Comparison of ENCODE assay signal across 21 cellular contexts in the genomic region with DNA sequence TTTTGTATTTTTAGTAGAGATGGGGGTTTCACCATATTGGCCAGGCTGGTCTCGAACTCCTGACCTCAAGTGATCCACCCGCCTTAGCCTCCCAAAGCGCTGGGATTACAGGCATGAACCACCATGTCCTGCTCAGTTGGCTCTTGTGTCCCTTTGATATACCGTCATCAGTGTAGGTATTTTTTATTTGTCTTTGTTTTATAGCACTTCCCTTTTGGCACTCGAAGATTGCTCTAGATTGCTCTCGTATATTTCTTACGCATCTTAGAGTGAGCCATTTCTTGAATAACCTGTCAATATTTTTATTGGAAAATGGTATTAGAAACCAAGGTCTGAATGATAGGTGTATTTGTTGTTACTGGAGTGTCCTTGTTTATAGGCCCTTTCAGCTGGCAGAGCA. TPM values are rescaled to one million over a fixed set of nuclear protein-coding genes. Genes with fewer than 3 reads are reported as not detected.
A peak's percentile ranks its signal among the peaks of the same experiment; 100 is the strongest.
DNase-seq lines count a peak whose midpoint lies in the region; ATAC-seq, FAIRE-seq and TF ChIP-seq lines count a peak whose summit lies in the region.
"Had no signal": no experiment of that assay in that cellular context is flagged by ENCODE, and none has a peak within 500 bp of the region (broad histone marks: within the 10 kb centered on the region; RNA-seq: fewer than 3 reads in every experiment).

No MANE protein-coding gene starts in this region.

- H3K4me1 Mint-ChIP-seq in IgD-negative memory B cell = peaks cover 29 to 35% (median 30%) of the 10 kb centered on the region in 3 donors
- H3K4me1 Mint-ChIP-seq: H9 had no signal

- peaks cover 1% of the 10 kb centered on the region for H3K27me3 Mint-ChIP-seq in IgD-negative memory B cell
- H3K27me3 Mint-ChIP-seq: CD4-positive, CD25-positive, alpha-beta regulatory T cell; CD8-positive, alpha-beta memory T cell had no signal

- peaks cover 18% of the 10 kb centered on the region for H3K79me2 ChIP-seq in HepG2 (ENCODE audit: insufficient read depth, low read length)

- ATAC-seq in HepG2 (no peak), mucosa of descending colon (peak; percentile 27), HG02588 (IDR thresholded peaks at IDR 0.05; ENCODE audit: unreplicated experiment) (no peak), GM21576 (IDR thresholded peaks at IDR 0.05; ENCODE audit: unreplicated experiment) (no peak)

- POLR2A ChIA-PET in HepG2 (lab: Yijun Ruan, JAX) = interaction anchor here (2.3 kb wide), 1 partner anchor 10 kb away, joined by 6 read pairs; a partner anchor contains a TSS

- no TSS peak for BruUV-seq in HepG2 (replicated peaks; lab: Mats Ljungman, UMichigan)

- H3K36me3 Mint-ChIP-seq in IgD-negative memory B cell = peaks cover 11% of the 10 kb centered on the region

- H3K27ac ChIP-seq in liver (ENCODE audit: low read depth in 1 of 2, low read length in 2 of 2) (peak overlapping the region in 1 of 2 donors; percentile 40), HepG2 (ENCODE audit: extremely low read length, insufficient read depth, low read length) (no peak overlapping the region), VCaP (peak overlapping the region; percentile 76)

- no peak for FAIRE-seq in HepG2 (lab: Jason Lieb, UNC)
- FAIRE-seq: G401.6, GM12891, H1, HTR-8/SVneo had no signal

- DNase-seq in HepG2 (ENCODE audit: low spot score) (no peak), mucosa of descending colon (no peak), NCI-H1105 (lab: John Stamatoyannopoulos, UW) (no peak)
- DNase-seq: 8988T; CD4-positive, CD25-positive, alpha-beta regulatory T cell; CD8-positive, alpha-beta memory T cell; COR-L47; DMS 273 treated with DMSO at 0.1 percent for 48 hours; DMS53; DND-41; H9 had no signal

- in situ Hi-C loops in HepG2 (cut with HindIII; ENCODE audit: extremely low pct_ligation_motif_present, low pct_unique_long_range_greater_than_20kb) = no loop called here

- no peak for TF ChIP-seq EP300 in HepG2 (IDR thresholded peaks at IDR 0.05; ENCODE audit: low read depth in 2 of 2, low read length in 2 of 2)
- TF ChIP-seq EP300 in HepG2 (CRISPR knock-in tag; IDR thresholded peaks at IDR 0.05; ENCODE audit: borderline replicate concordance) = no peak

- no peak for TF ChIP-seq RAD21 in liver (IDR thresholded peaks at IDR 0.05)
- TF ChIP-seq RAD21 in HepG2 (CRISPR knock-in tag; IDR thresholded peaks at IDR 0.05) = no peak

- H3K4me1 ChIP-seq in liver (ENCODE audit: control insufficient read depth in 4 of 4, insufficient read depth in 4 of 4, low read length in 3 of 4) = peaks cover 0 to 6% (median 2%) of the 10 kb centered on the region in 4 donors
- H3K4me1 ChIP-seq in HepG2 (ENCODE audit: insufficient read depth, low read length) = peaks cover 13% of the 10 kb centered on the region
- no peaks in the 10 kb centered on the region for H3K4me1 ChIP-seq in mucosa of descending colon (ENCODE audit: low read depth)

- H3K36me3 ChIP-seq in liver (ENCODE audit: control insufficient read depth in 4 of 4, insufficient read depth in 3 of 4, low read depth in 1 of 4, low read length in 3 of 4) (no peaks in the 10 kb centered on the region), HepG2 (replicated peaks in 1 of 2; ENCODE audit: control insufficient read depth in 1 of 2, insufficient read depth in 2 of 2, low read length in 2 of 2) (0 out of 5 replicates have a peak, but pooled peaks cover 0 to 2% of the 10 kb centered on the region in 2 experiments), mucosa of descending colon (ENCODE audit: low read depth) (no peaks in the 10 kb centered on the region)

- H3K4me3 ChIP-seq in liver (ENCODE audit: low read depth in 1 of 3, low read length in 3 of 3) (no peak overlapping the region), HepG2 (replicated peaks in 1 of 3; ENCODE audit: insufficient read depth in 1 of 3, low read depth in 2 of 3, low read length in 3 of 3) (no peak overlapping the region), mucosa of descending colon (no peak overlapping the region)
- H3K4me3 ChIP-seq: BLaER1 treated with 17β-estradiol and CSF1 and Interleukin-3, amounts not matched to agents 10 nM and 100 nM had no signal

- H2AFZ ChIP-seq in HepG2 (ENCODE audit: low read length) = no peak overlapping the region

- TF ChIP-seq CTCF in liver (IDR thresholded peaks at IDR 0.05; ENCODE audit: low read depth, low read length, missing input control) (no peak), HepG2 (CRISPR knock-in tag; IDR thresholded peaks at IDR 0.05) (no peak), VCaP (conservative IDR thresholded peaks at IDR 0.05) (no peak), mucosa of descending colon (IDR thresholded peaks at IDR 0.05) (no peak)

- CTCF ChIA-PET in HepG2 (lab: Yijun Ruan, JAX; ENCODE audit: low intra/inter-chr PET ratio, low total read pairs) = no interaction called here

- H3K9me3 ChIP-seq in liver (ENCODE audit: control insufficient read depth in 4 of 4, low read length in 3 of 4) = no peaks in the 10 kb centered on the region
- no peaks in the 10 kb centered on the region for H3K9me3 ChIP-seq in HepG2 (ENCODE audit: low read length)
- H3K9me3 ChIP-seq in mucosa of descending colon = no peaks in the 10 kb centered on the region
- H3K9me3 ChIP-seq: BLaER1 treated with 17β-estradiol and CSF1 and Interleukin-3, amounts not matched to agents 10 nM and 100 nM had no signal

- intact Hi-C loops in HepG2 (cut with micrococcal nuclease; ENCODE audit: unreplicated experiment) = loop anchor here (5.0 kb wide), 1 partner anchor 44 kb away; a partner anchor contains a TSS
- intact Hi-C loops in mucosa of descending colon (cut with DNase I, micrococcal nuclease) = no loop called here

- no peak for TF ChIP-seq POLR2A in HepG2 (IDR thresholded peaks at IDR 0.05; ENCODE audit: insufficient read depth in 1 of 2, low read depth in 2 of 2, low read length in 2 of 2)

- no peaks in the 10 kb centered on the region for H3K9me3 Mint-ChIP-seq in IgD-negative memory B cell
- H3K9me3 Mint-ChIP-seq: CD4-positive, CD25-positive, alpha-beta regulatory T cell; CD8-positive, alpha-beta memory T cell; H9 had no signal

- H3K27ac Mint-ChIP-seq in IgD-negative memory B cell = peak overlapping the region in 2 of 3 donors; percentile 23 to 74
- H3K27ac Mint-ChIP-seq: H9 had no signal

- H3K4me3 Mint-ChIP-seq in IgD-negative memory B cell = no peak overlapping the region
- H3K4me3 Mint-ChIP-seq: H9 had no signal

- no peaks in the 10 kb centered on the region for H3K27me3 ChIP-seq in liver (ENCODE audit: control insufficient read depth in 4 of 4, insufficient read depth in 4 of 4, low read length in 3 of 4)
- no peaks in the 10 kb centered on the region for H3K27me3 ChIP-seq in HepG2 (ENCODE audit: control insufficient read depth in 1 of 2, insufficient read depth in 2 of 2, low read length in 2 of 2)
- H3K27me3 ChIP-seq: BLaER1 treated with 17β-estradiol and CSF1 and Interleukin-3, amounts not matched to agents 10 nM and 100 nM had no signal

- WGBS in liver = 88% methylated on average over 7 of the region's 7 CpGs
- 97% methylated on average over 7 of the region's 7 CpGs for WGBS in HepG2 (ENCODE audit: low lambda C conversion rate)

- H3K9ac ChIP-seq in liver (ENCODE audit: low read depth in 1 of 2, low read length in 2 of 2) (no peak overlapping the region), HepG2 (ENCODE audit: insufficient read depth, low read depth, low read length) (no peak overlapping the region)
- H3K9ac ChIP-seq: BLaER1 treated with 17β-estradiol and CSF1 and Interleukin-3, amounts not matched to agents 10 nM and 100 nM had no signal

- no peaks in the 10 kb centered on the region for H4K20me1 ChIP-seq in HepG2 (ENCODE audit: insufficient read depth, low read length)

- no peak overlapping the region for H3K4me2 ChIP-seq in HepG2 (ENCODE audit: low read depth, low read length)

RNA-seq across cellular contexts. Expression of a gene that starts 9.4 kb away (rescaled TPM):
- total RNA-seq in liver (1 to 10 TPM; 6.2 TPM), HepG2 (2016; rRNA removed; fragmentation: Illumina TruSeq; extraction: Trizol) (8.7 and 9.5 TPM in 2 replicates), mucosa of descending colon (10 to 100 TPM; 10.6 to 13.7 (median 11.7) TPM)
- polyA plus RNA-seq in liver (1 to 10 TPM; 1.9 to 3.5 TPM), HepG2 (2011; rRNA removed) (6.1 and 8.1 TPM in 2 replicates), IgD-negative memory B cell (15.0 TPM)
- 6.9 and 7.8 TPM in 2 replicates for total RNA-seq in HepG2 (2016; cell fraction: cytosol; rRNA removed; fragmentation: Illumina TruSeq; extraction: Trizol; ENCODE audit: low read depth)
- 8.3 and 9.7 TPM in 2 replicates for total RNA-seq in HepG2 (2016; cell fraction: insoluble cytoplasmic fraction; rRNA removed; fragmentation: Illumina TruSeq; extraction: Trizol)
- total RNA-seq in HepG2 (2016; cell fraction: membrane; rRNA removed; fragmentation: Illumina TruSeq; extraction: Trizol) = 8.2 and 9.2 TPM in 2 replicates
- 13.6 and 15.9 TPM in 2 replicates for total RNA-seq in HepG2 (2016; cell fraction: nucleus; rRNA removed; fragmentation: Illumina TruSeq; extraction: Trizol)
- polyA plus RNA-seq in HepG2 (2011; cell fraction: cytosol; rRNA removed) = 2.2 and 3.0 TPM in 2 replicates
- polyA plus RNA-seq in HepG2 (2011; cell fraction: nucleus; rRNA removed) = 6.3 and 8.6 TPM in 2 replicates
- 7.9 and 8.3 TPM in 2 replicates for polyA plus RNA-seq in HepG2 (2012)
- polyA plus RNA-seq in HepG2 (2016; cell fraction: cytosol; fragmentation: Illumina TruSeq; extraction: Trizol; ENCODE audit: low read depth) = 1.1 and 2.0 TPM in 2 replicates
- 7.2 and 7.5 TPM in 2 replicates for polyA plus RNA-seq in HepG2 (2016; cell fraction: insoluble cytoplasmic fraction; fragmentation: Illumina TruSeq; extraction: Trizol; ENCODE audit: low read depth)
- polyA plus RNA-seq in HepG2 (2016; cell fraction: membrane; fragmentation: Illumina TruSeq; extraction: Trizol; ENCODE audit: low read depth) = 3.4 TPM in 2 replicates
- 16.0 and 16.3 TPM in 2 replicates for polyA plus RNA-seq in HepG2 (2016; cell fraction: nucleus; fragmentation: Illumina TruSeq; extraction: Trizol; ENCODE audit: insufficient read depth, low read depth)
- polyA minus RNA-seq in HepG2 (2011; rRNA and poly(A)+ RNA removed; ENCODE audit: low replicate concordance) = 1.6 and 2.4 TPM in 2 replicates
- polyA minus RNA-seq in HepG2 (2011; cell fraction: cytosol; rRNA and poly(A)+ RNA removed) = 5.6 and 6.7 TPM in 2 replicates
- polyA minus RNA-seq in HepG2 (2011; cell fraction: nucleus; rRNA and poly(A)+ RNA removed) = 23.7 and 25.6 TPM in 2 replicates

RNA-seq across cellular contexts. Expression of a gene that starts 9.6 kb away (rescaled TPM):
- total RNA-seq in liver = 1 to 10 TPM; 2.3 to 5.1 TPM
- 1 to 10 TPM; 1.8 to 1.9 TPM for polyA plus RNA-seq in liver
- total RNA-seq in HepG2 (2016; rRNA removed; fragmentation: Illumina TruSeq; extraction: Trizol) = 6.1 and 8.3 TPM in 2 replicates
- 2.2 TPM in 2 replicates for total RNA-seq in HepG2 (2016; cell fraction: cytosol; rRNA removed; fragmentation: Illumina TruSeq; extraction: Trizol; ENCODE audit: low read depth)
- total RNA-seq in HepG2 (2016; cell fraction: insoluble cytoplasmic fraction; rRNA removed; fragmentation: Illumina TruSeq; extraction: Trizol) = 5.6 and 8.5 TPM in 2 replicates
- total RNA-seq in HepG2 (2016; cell fraction: membrane; rRNA removed; fragmentation: Illumina TruSeq; extraction: Trizol) = 6.0 and 6.4 TPM in 2 replicates
- 3.9 and 4.0 TPM in 2 replicates for total RNA-seq in HepG2 (2016; cell fraction: nucleus; rRNA removed; fragmentation: Illumina TruSeq; extraction: Trizol)
- 2.2 and 3.1 TPM in 2 replicates for polyA plus RNA-seq in HepG2 (2011; rRNA removed)
- polyA plus RNA-seq in HepG2 (2011; cell fraction: cytosol; rRNA removed) = 1.7 and 2.4 TPM in 2 replicates
- polyA plus RNA-seq in HepG2 (2011; cell fraction: nucleus; rRNA removed) = 1.00 and 1.1 TPM in 2 replicates
- polyA plus RNA-seq in HepG2 (2012) = 2.9 and 3.9 TPM in 2 replicates
- polyA plus RNA-seq in HepG2 (2016; cell fraction: cytosol; fragmentation: Illumina TruSeq; extraction: Trizol; ENCODE audit: low read depth) = 1.5 and 2.1 TPM in 2 replicates
- 7.8 and 8.2 TPM in 2 replicates for polyA plus RNA-seq in HepG2 (2016; cell fraction: insoluble cytoplasmic fraction; fragmentation: Illumina TruSeq; extraction: Trizol; ENCODE audit: low read depth)
- 4.1 and 4.4 TPM in 2 replicates for polyA plus RNA-seq in HepG2 (2016; cell fraction: membrane; fragmentation: Illumina TruSeq; extraction: Trizol; ENCODE audit: low read depth)
- 3.4 and 4.1 TPM in 2 replicates for polyA plus RNA-seq in HepG2 (2016; cell fraction: nucleus; fragmentation: Illumina TruSeq; extraction: Trizol; ENCODE audit: insufficient read depth, low read depth)
- 1.5 and 4.9 TPM in 2 replicates for polyA minus RNA-seq in HepG2 (2011; rRNA and poly(A)+ RNA removed; ENCODE audit: low replicate concordance)
- polyA minus RNA-seq in HepG2 (2011; cell fraction: cytosol; rRNA and poly(A)+ RNA removed) = 2.0 and 3.7 TPM in 2 replicates
- polyA minus RNA-seq in HepG2 (2011; cell fraction: nucleus; rRNA and poly(A)+ RNA removed) = 4.4 and 4.5 TPM in 2 replicates
- 1.7 TPM for polyA plus RNA-seq in IgD-negative memory B cell
- total RNA-seq in mucosa of descending colon = 10 to 100 TPM in 1 of 3 donors, 1 to 10 TPM in 2; 8.5 to 87.2 (median 9.6) TPM

RNA-seq across cellular contexts. Expression of a gene that starts 42.3 kb away (rescaled TPM):
- total RNA-seq in liver (10 to 100 TPM in 1 of 2 donors, 1 to 10 TPM in 1; 8.6 to 14.2 TPM), HepG2 (2016; rRNA removed; fragmentation: Illumina TruSeq; extraction: Trizol) (9.0 and 15.8 TPM in 2 replicates), mucosa of descending colon (10 to 100 TPM; 30.2 to 39.9 (median 35.8) TPM)
- polyA plus RNA-seq in liver (10 to 100 TPM in 1 of 2 donors, 1 to 10 TPM in 1; 8.8 to 16.1 TPM), HepG2 (2011; rRNA removed) (17.5 and 22.0 TPM in 2 replicates), IgD-negative memory B cell (70.1 TPM)
- 3.5 and 8.1 TPM in 2 replicates for total RNA-seq in HepG2 (2016; cell fraction: cytosol; rRNA removed; fragmentation: Illumina TruSeq; extraction: Trizol; ENCODE audit: low read depth)
- 9.8 and 12.7 TPM in 2 replicates for total RNA-seq in HepG2 (2016; cell fraction: insoluble cytoplasmic fraction; rRNA removed; fragmentation: Illumina TruSeq; extraction: Trizol)
- total RNA-seq in HepG2 (2016; cell fraction: membrane; rRNA removed; fragmentation: Illumina TruSeq; extraction: Trizol) = 9.7 and 10.0 TPM in 2 replicates
- total RNA-seq in HepG2 (2016; cell fraction: nucleus; rRNA removed; fragmentation: Illumina TruSeq; extraction: Trizol) = 18.8 and 22.6 TPM in 2 replicates
- polyA plus RNA-seq in HepG2 (2011; cell fraction: cytosol; rRNA removed) = 4.7 and 6.0 TPM in 2 replicates
- polyA plus RNA-seq in HepG2 (2011; cell fraction: nucleus; rRNA removed) = 36.1 and 40.1 TPM in 2 replicates
- 14.5 TPM in 2 replicates for polyA plus RNA-seq in HepG2 (2012)
- 5.2 and 6.8 TPM in 2 replicates for polyA plus RNA-seq in HepG2 (2016; cell fraction: cytosol; fragmentation: Illumina TruSeq; extraction: Trizol; ENCODE audit: low read depth)
- 10.5 and 12.9 TPM in 2 replicates for polyA plus RNA-seq in HepG2 (2016; cell fraction: insoluble cytoplasmic fraction; fragmentation: Illumina TruSeq; extraction: Trizol; ENCODE audit: low read depth)
- polyA plus RNA-seq in HepG2 (2016; cell fraction: membrane; fragmentation: Illumina TruSeq; extraction: Trizol; ENCODE audit: low read depth) = 7.1 and 7.3 TPM in 2 replicates
- 55.0 and 55.4 TPM in 2 replicates for polyA plus RNA-seq in HepG2 (2016; cell fraction: nucleus; fragmentation: Illumina TruSeq; extraction: Trizol; ENCODE audit: insufficient read depth, low read depth)
- 6.7 and 7.2 TPM in 2 replicates for polyA minus RNA-seq in HepG2 (2011; rRNA and poly(A)+ RNA removed; ENCODE audit: low replicate concordance)
- 3.6 and 5.0 TPM in 2 replicates for polyA minus RNA-seq in HepG2 (2011; cell fraction: cytosol; rRNA and poly(A)+ RNA removed)
- 23.8 and 26.6 TPM in 2 replicates for polyA minus RNA-seq in HepG2 (2011; cell fraction: nucleus; rRNA and poly(A)+ RNA removed)
